ENCODE assay signal across 28 cellular contexts in the genomic region with DNA sequence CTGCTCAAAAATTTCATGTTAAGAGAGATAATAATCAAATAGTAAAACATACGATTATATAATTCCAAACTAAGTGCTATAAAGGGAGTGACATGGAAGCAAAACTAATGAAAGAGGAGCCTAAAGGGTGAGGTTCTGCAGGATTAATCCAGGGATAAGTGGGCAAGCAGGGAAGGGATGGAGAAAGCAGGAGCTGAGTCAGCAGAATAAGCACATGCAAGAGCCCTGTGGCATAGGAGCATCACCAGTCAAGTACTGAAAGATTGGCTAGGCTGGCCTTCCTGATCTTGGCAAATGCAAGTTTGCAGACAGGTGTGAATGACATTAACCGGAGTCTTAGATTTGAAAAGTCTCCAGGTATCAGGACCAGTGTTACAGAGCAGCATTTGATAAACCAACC.
"Had no signal": no experiment of that assay in that cellular context is flagged by ENCODE, and none has a peak within 500 bp of the region (broad histone marks: within the 10 kb centered on the region; RNA-seq: fewer than 3 reads in every experiment).

No MANE protein-coding gene starts in this region.

- H3K4me3 ChIP-seq: body of pancreas, colonic mucosa, esophagus squamous epithelium, gastroesophageal sphincter, heart right ventricle had no signal

- H3K27me3 Mint-ChIP-seq: activated CD4-positive, alpha-beta memory T cell treated with anti-CD3 and anti-CD28 coated beads, Interleukin-2, amount 10 ng/mL, durations not matched to agents 7 days and 5 days; activated CD4-positive, alpha-beta T cell treated with anti-CD3 and anti-CD28 coated beads for 36 hours; activated CD4-positive, alpha-beta T cell treated with anti-CD3 and anti-CD28 coated beads, Interleukin-2, amount 10 ng/mL, durations not matched to agents 24 days and 14 days; activated naive CD8-positive, alpha-beta T cell; activated T-cell treated with anti-CD3 and anti-CD28 coated beads, Interleukin-2, amount 50 U/mL, for 24 hours had no signal

- H3K27me3 ChIP-seq: body of pancreas, colonic mucosa, esophagus squamous epithelium, gastroesophageal sphincter, heart right ventricle had no signal

- H3K9me3 ChIP-seq: body of pancreas, colonic mucosa, esophagus squamous epithelium, gastroesophageal sphincter, heart right ventricle had no signal

- H3K27ac ChIP-seq: body of pancreas, colonic mucosa, epithelial cell of prostate, esophagus squamous epithelium, heart right ventricle had no signal

- H3K9me3 Mint-ChIP-seq: activated T-cell treated with anti-CD3 and anti-CD28 coated beads, Interleukin-2, amount 50 U/mL, for 24 hours had no signal

- H3K4me1 ChIP-seq: body of pancreas, colonic mucosa had no signal

- H3K27ac Mint-ChIP-seq: activated CD4-positive, alpha-beta memory T cell treated with anti-CD3 and anti-CD28 coated beads, Interleukin-2, amount 10 ng/mL, durations not matched to agents 7 days and 5 days; activated CD4-positive, alpha-beta T cell treated with anti-CD3 and anti-CD28 coated beads for 36 hours; activated CD4-positive, alpha-beta T cell treated with anti-CD3 and anti-CD28 coated beads, Interleukin-2, amount 10 ng/mL, durations not matched to agents 24 days and 14 days; activated naive CD8-positive, alpha-beta T cell had no signal

- ATAC-seq: activated CD4-positive, alpha-beta T cell treated with anti-CD3 and anti-CD28 coated beads for 36 hours; activated T-cell treated with anti-CD3 and anti-CD28 coated beads, Interleukin-2, amount 50 U/mL, for 72 hours; body of pancreas; gastroesophageal sphincter; heart right ventricle had no signal

- DNase-seq: activated CD4-positive, alpha-beta memory T cell treated with anti-CD3 and anti-CD28 coated beads, Interleukin-2, amount 10 ng/mL, durations not matched to agents 7 days and 5 days; activated CD4-positive, alpha-beta T cell treated with anti-CD3 and anti-CD28 coated beads for 36 hours; activated CD4-positive, alpha-beta T cell treated with anti-CD3 and anti-CD28 coated beads, Interleukin-2, amount 10 ng/mL, durations not matched to agents 24 days and 14 days; activated CD4-positive, CD25-positive, alpha-beta regulatory T cell; activated CD4-positive, CD25-positive, alpha-beta regulatory T cell treated with anti-CD3 and anti-CD28 coated beads, Interleukin-2, amount 50 U/mL, for 72 hours; activated CD8-positive, alpha-beta memory T cell treated with anti-CD3 and anti-CD28 coated beads, Interleukin-2, amount 50 U/mL, for 48 hours; activated gamma-delta T cell; activated naive CD4-positive, alpha-beta T cell; activated naive CD4-positive, alpha-beta T cell treated with anti-CD3 and anti-CD28 coated beads, Interleukin-2, amount 50 U/mL, for 16 hours; activated T-cell treated with anti-CD3 and anti-CD28 coated beads for 4 hours; activated T-cell treated with anti-CD3 and anti-CD28 coated beads, Interleukin-2, amount 50 U/mL, for 24 hours; activated T-cell treated with anti-CD3 and anti-CD28 coated beads, Interleukin-2, amount 50 U/mL, for 72 hours; amygdala; aorta; body of pancreas; caudate nucleus; cerebellar nuclear complex; colonic mucosa; effector CD8-positive, alpha-beta T cell; esophagus squamous epithelium; foreskin melanocyte; heart right ventricle; T-helper 2 cell had no signal

- H3K36me3 ChIP-seq: colonic mucosa, esophagus squamous epithelium, gastroesophageal sphincter, heart right ventricle had no signal

- H3K4me3 Mint-ChIP-seq: activated CD4-positive, alpha-beta memory T cell treated with anti-CD3 and anti-CD28 coated beads, Interleukin-2, amount 10 ng/mL, durations not matched to agents 7 days and 5 days; activated CD4-positive, alpha-beta T cell treated with anti-CD3 and anti-CD28 coated beads for 36 hours; activated CD4-positive, alpha-beta T cell treated with anti-CD3 and anti-CD28 coated beads, Interleukin-2, amount 10 ng/mL, durations not matched to agents 24 days and 14 days; activated naive CD8-positive, alpha-beta T cell; activated T-cell treated with anti-CD3 and anti-CD28 coated beads, Interleukin-2, amount 50 U/mL, for 24 hours; activated T-cell treated with anti-CD3 and anti-CD28 coated beads, Interleukin-2, amount 50 U/mL, for 72 hours had no signal

- FAIRE-seq: endometrium, endothelial cell of umbilical vein had no signal
